ENCODE assay signal across 2 cellular contexts in genomic region chr16:75048051-75048450, GRCh38.
TF ChIP-seq lines count a peak whose summit lies in the region.

No MANE protein-coding gene starts in this region.

TF ChIP-seq in GM23338, 12 proteins besides CTCF, POLR2A, EP300 and RAD21 (continued from another document):
- no peak for TF ChIP-seq ETS1 (IDR thresholded peaks at IDR 0.05)
- no peak for TF ChIP-seq ZNF331 (CRISPR knock-in tag; IDR thresholded peaks at IDR 0.05; ENCODE audit: low read depth)
- no peak for TF ChIP-seq REST (IDR thresholded peaks at IDR 0.05; ENCODE audit: unreplicated experiment)
- no peak for TF ChIP-seq ZNF462 (CRISPR knock-in tag; IDR thresholded peaks at IDR 0.05)

TF ChIP-seq in SK-N-SH treated with all-trans-retinoic acid at 6 μM for 48 hours, 23 proteins besides CTCF, POLR2A, EP300 and RAD21 (continued from another document):
- TF ChIP-seq POU6F1 (CRISPR knock-in tag; IDR thresholded peaks at IDR 0.05; ENCODE audit: borderline replicate concordance, low read depth) (no peak), TCF4 (CRISPR knock-in tag; IDR thresholded peaks at IDR 0.05; ENCODE audit: borderline replicate concordance) (no peak), ZC3H10 (CRISPR knock-in tag; IDR thresholded peaks at IDR 0.05) (no peak), PATZ1 (CRISPR knock-in tag; IDR thresholded peaks at IDR 0.05; ENCODE audit: borderline replicate concordance) (no peak), PPARA (CRISPR knock-in tag; IDR thresholded peaks at IDR 0.05; ENCODE audit: borderline replicate concordance) (no peak), CREB5 (CRISPR knock-in tag; IDR thresholded peaks at IDR 0.05; ENCODE audit: low read depth) (no peak), ISL1 (CRISPR knock-in tag; IDR thresholded peaks at IDR 0.05) (no peak), BACH2 (CRISPR knock-in tag; IDR thresholded peaks at IDR 0.05; ENCODE audit: borderline replicate concordance) (no peak), ZNF70 (CRISPR knock-in tag; IDR thresholded peaks at IDR 0.05) (no peak), ARNTL (CRISPR knock-in tag; IDR thresholded peaks at IDR 0.05; ENCODE audit: borderline replicate concordance, low read depth) (no peak)
TF ChIP-seq in SK-N-SH treated with all-trans-retinoic acid at 6 μM for 48 hours: peak in this region for 0.
